ENCODE assay signal across 29 cellular contexts in genomic region chr9:87086111-87086510, GRCh38.
"Had no signal": no experiment of that assay in that cellular context is flagged by ENCODE, and none has a peak within 500 bp of the region (broad histone marks: within the 10 kb centered on the region; RNA-seq: fewer than 3 reads in every experiment).

No MANE protein-coding gene starts in this region.

- H3K27me3 Mint-ChIP-seq: activated naive CD8-positive, alpha-beta T cell treated with anti-CD3 and anti-CD28 coated beads for 36 hours; memory B cell; stimulated activated memory B cell treated with anti-CD40 and anti-IgM and Interleukin-4, amounts not matched to agents 10 μg/mL and 1 μg/mL and 100 μg/mL, for 72 hours had no signal

- H3K27ac Mint-ChIP-seq: activated naive CD4-positive, alpha-beta T cell treated with anti-CD3 and anti-CD28 coated beads for 36 hours; activated naive CD8-positive, alpha-beta T cell treated with anti-CD3 and anti-CD28 coated beads for 36 hours; activated T-helper 1 cell treated with anti-CD3 and anti-CD28 coated beads, Interleukin-12 subunit alpha, Interleukin-12 subunit beta, Interleukin-2, Interleukin-4 antibody, amounts not matched to agents 30 ng/mL and 10 ng/mL and 1 ng/mL, durations not matched to agents 14 hours and 24 hours and 36 hours; effector memory CD8-positive, alpha-beta T cell; immature natural killer cell; memory B cell; natural killer cell; stimulated activated memory B cell treated with anti-CD40 and anti-IgM and Interleukin-4, amounts not matched to agents 10 μg/mL and 1 μg/mL and 100 μg/mL, for 72 hours; stimulated activated naive CD8-positive, alpha-beta T cell treated with anti-CD3 and anti-CD28 coated beads, Interleukin-15, amount 100 ng/mL, for 72 hours had no signal

- H3K9me3 Mint-ChIP-seq: activated naive CD4-positive, alpha-beta T cell treated with anti-CD3 and anti-CD28 coated beads for 36 hours; activated naive CD8-positive, alpha-beta T cell treated with anti-CD3 and anti-CD28 coated beads for 36 hours; effector memory CD8-positive, alpha-beta T cell; immature natural killer cell; natural killer cell; stimulated activated naive CD8-positive, alpha-beta T cell treated with anti-CD3 and anti-CD28 coated beads, Interleukin-15, amount 100 ng/mL, for 72 hours had no signal

- H3K4me1 Mint-ChIP-seq: activated naive CD8-positive, alpha-beta T cell treated with anti-CD3 and anti-CD28 coated beads for 36 hours; immature natural killer cell; memory B cell; natural killer cell; stimulated activated memory B cell treated with anti-CD40 and anti-IgM and Interleukin-4, amounts not matched to agents 10 μg/mL and 1 μg/mL and 100 μg/mL, for 72 hours; stimulated activated naive CD8-positive, alpha-beta T cell treated with anti-CD3 and anti-CD28 coated beads, Interleukin-15, amount 100 ng/mL, for 72 hours had no signal

- H3K9me3 ChIP-seq: adrenal gland, body of pancreas, gastroesophageal sphincter, upper lobe of right lung had no signal

- H3K36me3 ChIP-seq: adrenal gland, cardiac muscle cell, gastroesophageal sphincter, upper lobe of right lung had no signal

- H3K4me3 ChIP-seq: adrenal gland, body of pancreas, cardiac muscle cell, coronary artery, gastroesophageal sphincter, upper lobe of right lung had no signal

- H3K36me3 Mint-ChIP-seq: activated naive CD8-positive, alpha-beta T cell treated with anti-CD3 and anti-CD28 coated beads for 36 hours; immature natural killer cell; memory B cell; natural killer cell; stimulated activated memory B cell treated with anti-CD40 and anti-IgM and Interleukin-4, amounts not matched to agents 10 μg/mL and 1 μg/mL and 100 μg/mL, for 72 hours had no signal

- H3K27ac ChIP-seq: adrenal gland, body of pancreas, cardiac muscle cell, coronary artery, gastroesophageal sphincter, upper lobe of right lung, VCaP had no signal

- H3K4me1 ChIP-seq: adrenal gland, upper lobe of right lung had no signal

- H3K4me3 Mint-ChIP-seq: activated naive CD4-positive, alpha-beta T cell treated with anti-CD3 and anti-CD28 coated beads for 36 hours; activated naive CD8-positive, alpha-beta T cell treated with anti-CD3 and anti-CD28 coated beads for 36 hours; activated T-helper 1 cell treated with anti-CD3 and anti-CD28 coated beads, Interleukin-12 subunit alpha, Interleukin-12 subunit beta, Interleukin-2, Interleukin-4 antibody, amounts not matched to agents 30 ng/mL and 10 ng/mL and 1 ng/mL, durations not matched to agents 14 hours and 24 hours and 36 hours; effector memory CD8-positive, alpha-beta T cell; immature natural killer cell; memory B cell; natural killer cell; stimulated activated memory B cell treated with anti-CD40 and anti-IgM and Interleukin-4, amounts not matched to agents 10 μg/mL and 1 μg/mL and 100 μg/mL, for 72 hours; stimulated activated naive CD8-positive, alpha-beta T cell treated with anti-CD3 and anti-CD28 coated beads, Interleukin-15, amount 100 ng/mL, for 72 hours had no signal

- DNase-seq: activated CD4-positive, alpha-beta T cell treated with anti-CD3 and anti-CD28 coated beads for 4 hours; activated CD4-positive, alpha-beta T cell treated with anti-CD3 and anti-CD28 coated beads, Interleukin-2, amount 50 U/mL, for 4 hours; activated effector memory CD4-positive, alpha-beta T cell treated with anti-CD3 and anti-CD28 coated beads, Interleukin-2, amount 50 U/mL, for 16 hours; activated naive CD4-positive, alpha-beta T cell treated with anti-CD3 and anti-CD28 coated beads for 36 hours; activated naive CD8-positive, alpha-beta T cell treated with anti-CD3 and anti-CD28 coated beads for 36 hours; activated T-cell treated with anti-CD3 and anti-CD28 coated beads for 4 hours; adrenal gland; aorta; body of pancreas; effector memory CD8-positive, alpha-beta T cell; erythroblast; hypothalamus; immature natural killer cell; left colon; natural killer cell; small intestine; stimulated activated CD4-positive, alpha-beta T cell treated with anti-CD3 and anti-CD28 coated beads, Interleukin-4, amount 100 ng/mL, for 4 hours; stimulated activated CD8-positive, alpha-beta memory T cell treated with anti-CD3 and anti-CD28 coated beads, Interleukin-4, amount 100 ng/mL, for 48 hours; stimulated activated naive CD8-positive, alpha-beta T cell treated with anti-CD3 and anti-CD28 coated beads, Interleukin-15, amount 100 ng/mL, for 72 hours; substantia nigra; upper lobe of right lung had no signal

- H3K27me3 ChIP-seq: adrenal gland, body of pancreas, cardiac muscle cell, gastroesophageal sphincter, upper lobe of right lung had no signal

- ATAC-seq: body of pancreas; effector memory CD8-positive, alpha-beta T cell; gastroesophageal sphincter; left colon; natural killer cell; sciatic nerve; stimulated activated memory B cell treated with anti-CD40 and anti-IgM and Interleukin-4, amounts not matched to agents 10 μg/mL and 1 μg/mL and 100 μg/mL, for 72 hours; stimulated activated naive CD8-positive, alpha-beta T cell treated with anti-CD3 and anti-CD28 coated beads, Interleukin-15, amount 100 ng/mL, for 72 hours; upper lobe of right lung had no signal
